18 cellular contexts compared by ENCODE assay signal in the genomic region with DNA sequence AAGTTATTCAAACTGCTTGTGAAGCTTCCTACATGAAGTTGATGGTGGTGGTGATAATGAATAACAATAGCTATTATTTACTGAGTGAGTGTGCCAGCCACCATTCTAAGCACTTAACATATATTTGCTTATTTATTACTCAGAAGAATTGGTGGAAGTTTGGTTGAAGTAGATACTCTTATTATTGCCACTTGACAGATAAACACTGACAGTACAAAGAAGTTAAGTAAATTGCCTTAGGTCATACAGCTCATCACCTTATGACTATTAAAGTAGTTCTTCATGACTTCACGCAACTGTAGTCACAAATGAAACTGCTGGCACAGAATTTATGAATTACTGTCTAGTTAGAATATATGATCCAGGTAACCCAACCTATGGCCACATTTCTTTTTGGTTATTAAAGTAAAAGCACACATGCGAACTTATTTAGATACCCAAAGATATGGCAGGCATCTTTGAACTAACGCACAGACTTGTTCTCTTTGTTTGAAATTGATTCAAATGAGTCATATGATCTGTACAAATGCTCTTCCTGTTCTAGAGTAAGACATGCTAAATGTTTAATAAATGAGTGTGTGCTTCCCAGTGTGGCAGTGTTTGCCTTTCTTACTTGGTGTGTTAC.
DNase-seq lines count a peak whose midpoint lies in the region; ATAC-seq and TF ChIP-seq lines count a peak whose summit lies in the region.
"Had no signal": no experiment of that assay in that cellular context is flagged by ENCODE, and none has a peak within 500 bp of the region (broad histone marks: within the 10 kb centered on the region; RNA-seq: fewer than 3 reads in every experiment).

No MANE protein-coding gene starts in this region.

- no TSS peak for BruUV-seq in Calu3 (replicated peaks; lab: Mats Ljungman, UMichigan)

- H3K27ac Mint-ChIP-seq in Calu3 (ENCODE audit: unreplicated experiment), result peak overlapping the region; percentile 84
- H3K27ac Mint-ChIP-seq in stimulated activated effector memory CD8-positive, alpha-beta T cell treated with anti-CD3 and anti-CD28 coated beads, Interleukin-12 subunit alpha, Interleukin-12 subunit beta, amount 100 ng/mL, for 72 hours, result no peak overlapping the region
- H3K27ac Mint-ChIP-seq: natural killer cell treated with Interleukin-12 subunit alpha and Interleukin-12 subunit beta and Interleukin-15 and Interleukin-18, amount 100 ng/mL, for 72 hours had no signal

- H3K4me3 ChIP-seq in choroid plexus epithelial cell (ENCODE audit: low read depth, low read length) (no peak overlapping the region), esophagus squamous epithelium (no peak overlapping the region)
- H3K4me3 ChIP-seq: thyroid gland had no signal

- WGBS in esophagus squamous epithelium, 2 donors, result 35 to 43% methylated on average over 3 of the region's 3 CpGs

- intact Hi-C loops in Calu3 (cut with micrococcal nuclease; ENCODE audit: unreplicated experiment), result no loop called here
- intact Hi-C loops in sciatic nerve (cut with DNase I), result no loop called here
- intact Hi-C loops in esophagus squamous epithelium (cut with DNase I), result no loop called here

- DNase-seq in Calu3, result no peak
- DNase-seq in NCI-H460 (ENCODE audit: extremely low read depth, low read depth), result peak; percentile 36
- DNase-seq in choroid plexus epithelial cell (ENCODE audit: low read depth), result peak; percentile 54
- DNase-seq in lung microvascular endothelial cell (ENCODE audit: low read depth in 2 of 2), result peak; percentile 4 to 78
- no peak for DNase-seq in sciatic nerve (ENCODE audit: low spot score)
- DNase-seq in stimulated activated effector memory CD8-positive, alpha-beta T cell treated with anti-CD3 and anti-CD28 coated beads, Interleukin-12 subunit alpha, Interleukin-12 subunit beta, amount 100 ng/mL, for 72 hours (ENCODE audit: low spot score in 2 of 2), result no peak
- DNase-seq in esophagus squamous epithelium (lab: John Stamatoyannopoulos, UW), result no peak
- DNase-seq: activated CD4-positive, alpha-beta T cell treated with anti-CD3 and anti-CD28 coated beads, Interleukin-2, amount 50 U/mL, for 4 hours; AML-193; cortex of kidney; GOT3; MV-4-11; NCI-H2171; stimulated activated CD4-positive, alpha-beta T cell treated with anti-CD3 and anti-CD28 coated beads, Interleukin-2, amount 100 ng/mL, for 48 hours; thyroid gland had no signal

- CTCF ChIA-PET in Calu3 (lab: Charles Lee), result interaction anchor here (0.5 to 2.9 kb wide), 10 partner anchors 9 to 831 kb away, joined by 3 to 10 read pairs (median 4); no protein-coding TSS in a partner anchor

- H3K36me3 ChIP-seq in esophagus squamous epithelium, result no peaks in the 10 kb centered on the region
- H3K36me3 ChIP-seq: thyroid gland had no signal

- TF ChIP-seq POLR2A in esophagus squamous epithelium (IDR thresholded peaks at IDR 0.05), result no peak

- H3K4me1 ChIP-seq in esophagus squamous epithelium, result peaks cover 0 to 13% (median 0%) of the 10 kb centered on the region in 3 donors
- H3K4me1 ChIP-seq: thyroid gland had no signal

- H3K27ac ChIP-seq in esophagus squamous epithelium, result no peak overlapping the region
- H3K27ac ChIP-seq: thyroid gland had no signal

- no peaks in the 10 kb centered on the region for H3K9me3 ChIP-seq in esophagus squamous epithelium
- H3K9me3 ChIP-seq: thyroid gland had no signal

- no peaks in the 10 kb centered on the region for H3K27me3 ChIP-seq in esophagus squamous epithelium
- H3K27me3 ChIP-seq: thyroid gland had no signal

- H3K4me3 Mint-ChIP-seq in Calu3 (ENCODE audit: low read depth, unreplicated experiment), result no peak overlapping the region
- H3K4me3 Mint-ChIP-seq in stimulated activated effector memory CD8-positive, alpha-beta T cell treated with anti-CD3 and anti-CD28 coated beads, Interleukin-12 subunit alpha, Interleukin-12 subunit beta, amount 100 ng/mL, for 72 hours, result no peak overlapping the region
- H3K4me3 Mint-ChIP-seq: natural killer cell treated with Interleukin-12 subunit alpha and Interleukin-12 subunit beta and Interleukin-15 and Interleukin-18, amount 100 ng/mL, for 72 hours had no signal

- no peak for ATAC-seq in sciatic nerve
- no peak for ATAC-seq in stimulated activated effector memory CD8-positive, alpha-beta T cell treated with anti-CD3 and anti-CD28 coated beads, Interleukin-12 subunit alpha, Interleukin-12 subunit beta, amount 100 ng/mL, for 72 hours
- no peak for ATAC-seq in GM18873 (IDR thresholded peaks at IDR 0.05; ENCODE audit: low FRiP score, unreplicated experiment)
- ATAC-seq: natural killer cell treated with Interleukin-12 subunit alpha and Interleukin-12 subunit beta and Interleukin-15 and Interleukin-18, amount 100 ng/mL, for 72 hours; SK-N-SH treated with all-trans-retinoic acid at 6 μM for 48 hours had no signal

- H3K36me3 Mint-ChIP-seq in Calu3 (ENCODE audit: insufficient read depth, unreplicated experiment), result peaks cover 18% of the 10 kb centered on the region
- no peaks in the 10 kb centered on the region for H3K36me3 Mint-ChIP-seq in stimulated activated effector memory CD8-positive, alpha-beta T cell treated with anti-CD3 and anti-CD28 coated beads, Interleukin-12 subunit alpha, Interleukin-12 subunit beta, amount 100 ng/mL, for 72 hours
- H3K36me3 Mint-ChIP-seq: natural killer cell treated with Interleukin-12 subunit alpha and Interleukin-12 subunit beta and Interleukin-15 and Interleukin-18, amount 100 ng/mL, for 72 hours had no signal

- H3K4me1 Mint-ChIP-seq in Calu3 (ENCODE audit: low read depth, unreplicated experiment), result peaks cover 65% of the 10 kb centered on the region
- H3K4me1 Mint-ChIP-seq in stimulated activated effector memory CD8-positive, alpha-beta T cell treated with anti-CD3 and anti-CD28 coated beads, Interleukin-12 subunit alpha, Interleukin-12 subunit beta, amount 100 ng/mL, for 72 hours, result no peaks in the 10 kb centered on the region

- H3K27me3 Mint-ChIP-seq in Calu3 (ENCODE audit: unreplicated experiment), result no peaks in the 10 kb centered on the region

- TF ChIP-seq CTCF in Calu3 (IDR thresholded peaks at IDR 0.05; ENCODE audit: unreplicated experiment), result no peak
- no peak for TF ChIP-seq CTCF in choroid plexus epithelial cell (conservative IDR thresholded peaks at IDR 0.05; ENCODE audit: low read depth, low read length)
- no peak for TF ChIP-seq CTCF in esophagus squamous epithelium (IDR thresholded peaks at IDR 0.05)

- H3K9me3 Mint-ChIP-seq in Calu3 (ENCODE audit: low read depth, unreplicated experiment), result no peaks in the 10 kb centered on the region
- peaks cover 6% of the 10 kb centered on the region for H3K9me3 Mint-ChIP-seq in stimulated activated effector memory CD8-positive, alpha-beta T cell treated with anti-CD3 and anti-CD28 coated beads, Interleukin-12 subunit alpha, Interleukin-12 subunit beta, amount 100 ng/mL, for 72 hours
- H3K9me3 Mint-ChIP-seq: natural killer cell treated with Interleukin-12 subunit alpha and Interleukin-12 subunit beta and Interleukin-15 and Interleukin-18, amount 100 ng/mL, for 72 hours had no signal

Comparison
In these comparisons a context has a peak if more than half of its experiments do, and no peak if none do; other contexts are left out.
1. DNase-seq: peak in NCI-H460 (single experiment), choroid plexus epithelial cell (single experiment) and lung microvascular endothelial cell (2 of 2); none in Calu3 (single experiment), sciatic nerve (single experiment), stimulated activated effector memory CD8-positive, alpha-beta T cell treated with anti-CD3 and anti-CD28 coated beads, Interleukin-12 subunit alpha, Interleukin-12 subunit beta, amount 100 ng/mL, for 72 hours (0 of 2) and esophagus squamous epithelium (single experiment).